8 cellular contexts compared by ENCODE assay signal in genomic region chr15:35545825-35546580, GRCh38. TPM values are rescaled to one million over a fixed set of nuclear protein-coding genes. Genes with fewer than 3 reads are reported as not detected.
DNase-seq lines count a peak whose midpoint lies in the region; ATAC-seq, FAIRE-seq and TF ChIP-seq lines count a peak whose summit lies in the region.

TSS of gene DPH6 (minus strand) at chr15:35546165. CDS start at chr15:35546141, 24 bp downstream.

- H3K79me2 ChIP-seq in ACC112 (ENCODE audit: control insufficient read depth, insufficient read depth, low read length, unreplicated experiment) = peaks cover 7% of the 10 kb centered on the region

- H3K4me3 ChIP-seq in ACC112 (ENCODE audit: low read depth, low read length) (peak within 1 kb of the TSS; percentile 77), WI38 (ENCODE audit: low read depth, low read length) (peak within 1 kb of the TSS; percentile 73), bronchial epithelial cell (ENCODE audit: low read depth, low read length) (peak within 1 kb of the TSS; percentile 86)

- TF ChIP-seq CTCF in WI38 (IDR thresholded peaks at IDR 0.05; ENCODE audit: low read depth, low read length) = no peak
- no peak for TF ChIP-seq CTCF in bronchial epithelial cell (IDR thresholded peaks at IDR 0.05; ENCODE audit: insufficient read depth, low read length, severe bottlenecking)

- FAIRE-seq in bronchial epithelial cell (lab: Jason Lieb, UNC) = no peak

- H3K27ac ChIP-seq in ACC112 (ENCODE audit: low read depth, low read length) = peak within 1 kb of the TSS; percentile 96

- no peaks in the 10 kb centered on the region for H3K36me3 ChIP-seq in ACC112 (ENCODE audit: insufficient read depth, low read length)
- H3K36me3 ChIP-seq in bronchial epithelial cell (ENCODE audit: control insufficient read depth, insufficient read depth, low read length) = no peaks in the 10 kb centered on the region

- peak; percentile 50 for DNase-seq in NCI-H2196 treated with DMSO at 0.1 percent for 48 hours (lab: John Stamatoyannopoulos, UW; ENCODE audit: unreplicated experiment)
- peak; percentile 65 for DNase-seq in bronchial epithelial cell (ENCODE audit: low read depth)
- peak; percentile 93 for DNase-seq in islet precursor cell
- peak; percentile 84 for DNase-seq in stimulated activated CD4-positive, alpha-beta T cell treated with anti-CD3 and anti-CD28 coated beads, Interleukin-12 subunit alpha, Interleukin-12 subunit beta, amount 100 ng/mL, for 4 hours

- H3K27me3 ChIP-seq in ACC112 (ENCODE audit: insufficient read depth, low read length) = no peaks in the 10 kb centered on the region
- H3K27me3 ChIP-seq in bronchial epithelial cell (ENCODE audit: control insufficient read depth, insufficient read depth, low read length) = no peaks in the 10 kb centered on the region

- H2AFZ ChIP-seq in ACC112 (ENCODE audit: low read length, unreplicated experiment) = peak within 1 kb of the TSS; percentile 19

- peak; percentile 73 for ATAC-seq in GM18858 (IDR thresholded peaks at IDR 0.05; ENCODE audit: unreplicated experiment)
- ATAC-seq in HG03066 (IDR thresholded peaks at IDR 0.05; ENCODE audit: low read depth, unreplicated experiment) = peak; percentile 86

- peaks cover 22% of the 10 kb centered on the region for H3K4me1 ChIP-seq in ACC112 (ENCODE audit: control insufficient read depth, insufficient read depth, low read length, unreplicated experiment)

RNA-seq across cellular contexts. Expression of gene DPH6, which starts in this region (rescaled TPM):
- total RNA-seq in bronchial epithelial cell = 18.4 and 18.6 TPM in 2 replicates

Comparison
In these comparisons a context has a peak if more than half of its experiments do, and no peak if none do; other contexts are left out.
1. Peak in every context shown above with its lines: DNase-seq, ATAC-seq, H3K4me3 ChIP-seq and H3K27ac ChIP-seq.